Comparison of ENCODE assay signal across 25 cellular contexts in genomic region chr5:82593481-82593880, GRCh38.
DNase-seq lines count a peak whose midpoint lies in the region; ATAC-seq and TF ChIP-seq lines count a peak whose summit lies in the region.
"Had no signal": no experiment of that assay in that cellular context is flagged by ENCODE, and none has a peak within 500 bp of the region (broad histone marks: within the 10 kb centered on the region; RNA-seq: fewer than 3 reads in every experiment).

No MANE protein-coding gene starts in this region.

- peak; percentile 14 for DNase-seq in AG20443 (ENCODE audit: low spot score)
- DNase-seq in amniotic epithelial cell (ENCODE audit: low read depth) = peak; percentile 71
- peak; percentile 43 for DNase-seq in fibroblast of gingiva (ENCODE audit: low read depth)
- DNase-seq in lung (ENCODE audit: low spot score) = no peak
- DNase-seq in vagina (ENCODE audit: extremely low spot score in 2 of 2) = no peak
- no peak for DNase-seq in NCI-H82 (lab: John Stamatoyannopoulos, UW)
- DNase-seq: activated CD4-positive, alpha-beta T cell treated with anti-CD3 and anti-CD28 coated beads, Interleukin-2, amount 10 ng/mL, durations not matched to agents 7 days and 5 days; activated CD8-positive, alpha-beta memory T cell treated with anti-CD3 and anti-CD28 coated beads, Interleukin-2, amount 10 ng/mL, durations not matched to agents 7 days and 5 days; natural killer cell; NCI-H1105 treated with DMSO at 0.1 percent for 48 hours; NCI-H2029 treated with DMSO at 0.1 percent for 48 hours; NCI-H446 treated with DMSO at 0.1 percent for 48 hours; pancreas; Peyer's patch; right lobe of liver; stimulated activated CD8-positive, alpha-beta memory T cell treated with anti-CD3 and anti-CD28 coated beads, Interleukin-4, amount 100 ng/mL, for 48 hours had no signal

- H3K4me3 ChIP-seq in lung (no peak overlapping the region), vagina (no peak overlapping the region)
- H3K4me3 ChIP-seq: A549, BLaER1, cardiac muscle cell, pancreas, Peyer's patch, right lobe of liver, SJSA1 had no signal

- TF ChIP-seq CTCF in lung (IDR thresholded peaks at IDR 0.05; ENCODE audit: control extremely low read depth, extremely low read depth) (no peak), vagina (IDR thresholded peaks at IDR 0.05) (no peak)

- no peaks in the 10 kb centered on the region for H3K27me3 ChIP-seq in lung (ENCODE audit: control insufficient read depth, insufficient read depth)
- H3K27me3 ChIP-seq in vagina = no peaks in the 10 kb centered on the region
- H3K27me3 ChIP-seq: BLaER1, cardiac muscle cell, pancreas, Peyer's patch, right lobe of liver had no signal

- H3K9me3 ChIP-seq in lung (ENCODE audit: control insufficient read depth in 2 of 2, insufficient read depth in 1 of 2, low read length in 1 of 2) = no peaks in the 10 kb centered on the region
- H3K9me3 ChIP-seq in vagina = no peaks in the 10 kb centered on the region
- H3K9me3 ChIP-seq: A549, BLaER1, pancreas, Peyer's patch, right lobe of liver, SJSA1 had no signal

- H3K27ac ChIP-seq in lung (ENCODE audit: low read depth in 1 of 2, low read length in 1 of 2) = no peak overlapping the region
- H3K27ac ChIP-seq in vagina = no peak overlapping the region
- H3K27ac ChIP-seq: A549, BLaER1, cardiac muscle cell, epithelial cell of prostate, pancreas, Peyer's patch, SJSA1 had no signal

- ATAC-seq in lung (ENCODE audit: insufficient read depth, low FRiP score) = peak; percentile 16
- no peak for ATAC-seq in GM21737 (IDR thresholded peaks at IDR 0.05; ENCODE audit: unreplicated experiment)
- no peak for ATAC-seq in HG02981 (IDR thresholded peaks at IDR 0.05; ENCODE audit: unreplicated experiment)
- ATAC-seq: A549; activated CD8-positive, alpha-beta memory T cell treated with anti-CD3 and anti-CD28 coated beads, Interleukin-2, amount 10 ng/mL, durations not matched to agents 7 days and 5 days; activated naive CD4-positive, alpha-beta T cell treated with anti-CD3 and anti-CD28 coated beads, Interleukin-2, amount 50 U/mL, for 72 hours; activated T-helper 17 cell treated with anti-CD3 and anti-CD28 coated beads, Interleukin-2, amount 50 U/mL, for 72 hours; natural killer cell had no signal

- H3K36me3 ChIP-seq in lung (ENCODE audit: control insufficient read depth in 2 of 2, insufficient read depth in 2 of 2, low read length in 2 of 2) (no peaks in the 10 kb centered on the region), vagina (no peaks in the 10 kb centered on the region)
- H3K36me3 ChIP-seq: BLaER1, cardiac muscle cell, pancreas, Peyer's patch, right lobe of liver, SJSA1 had no signal

- 65 to 82% methylated on average over 1 of the region's 1 CpG for WGBS in lung, 2 donors

- TF ChIP-seq POLR2A in vagina (IDR thresholded peaks at IDR 0.05) = no peak

- H3K4me1 ChIP-seq in lung (ENCODE audit: control insufficient read depth in 2 of 2, insufficient read depth in 2 of 2, low read length in 2 of 2) (no peaks in the 10 kb centered on the region), vagina (no peaks in the 10 kb centered on the region)
- H3K4me1 ChIP-seq: A549, BLaER1, SJSA1 had no signal

- intact Hi-C loops in vagina (cut with DNase I) = no loop called here

Comparison
In these comparisons a context has a peak if more than half of its experiments do, and no peak if none do; other contexts are left out.
1. DNase-seq: peak in AG20443 (single experiment), amniotic epithelial cell (single experiment) and fibroblast of gingiva (single experiment); none in lung (single experiment), vagina (0 of 2) and NCI-H82 (single experiment).